Comparison of ENCODE assay signal across 19 cellular contexts in genomic region chr22:27022741-27023373, GRCh38.
"Had no signal": no experiment of that assay in that cellular context is flagged by ENCODE, and none has a peak within 500 bp of the region (broad histone marks: within the 10 kb centered on the region; RNA-seq: fewer than 3 reads in every experiment).

No MANE protein-coding gene starts in this region.

- H3K4me3 Mint-ChIP-seq: activated CD4-positive, alpha-beta memory T cell treated with anti-CD3 and anti-CD28 coated beads for 36 hours; activated naive CD8-positive, alpha-beta T cell treated with anti-CD3 and anti-CD28 coated beads for 36 hours; naive thymus-derived CD4-positive, alpha-beta T cell; stimulated activated memory B cell treated with anti-CD40 and anti-IgM and Interleukin-4, amounts not matched to agents 10 μg/mL and 1 μg/mL and 100 μg/mL, for 72 hours; T-helper 1 cell treated with Interleukin-12 subunit alpha and Interleukin-12 subunit beta and Interleukin-4 antibody, amounts not matched to agents 30 μg/mL and 1 μg/mL, for 36 hours had no signal

- H3K27ac ChIP-seq: foreskin keratinocyte, left ventricle myocardium inferior, parathyroid adenoma, stomach, vagina had no signal

- H3K4me1 Mint-ChIP-seq: activated naive CD8-positive, alpha-beta T cell treated with anti-CD3 and anti-CD28 coated beads for 36 hours; stimulated activated memory B cell treated with anti-CD40 and anti-IgM and Interleukin-4, amounts not matched to agents 10 μg/mL and 1 μg/mL and 100 μg/mL, for 72 hours had no signal

- H3K27ac Mint-ChIP-seq: activated CD4-positive, alpha-beta memory T cell treated with anti-CD3 and anti-CD28 coated beads for 36 hours; activated naive CD8-positive, alpha-beta T cell treated with anti-CD3 and anti-CD28 coated beads for 36 hours; naive thymus-derived CD4-positive, alpha-beta T cell; stimulated activated memory B cell treated with anti-CD40 and anti-IgM and Interleukin-4, amounts not matched to agents 10 μg/mL and 1 μg/mL and 100 μg/mL, for 72 hours; T-helper 1 cell treated with Interleukin-12 subunit alpha and Interleukin-12 subunit beta and Interleukin-4 antibody, amounts not matched to agents 30 μg/mL and 1 μg/mL, for 36 hours had no signal

- H3K36me3 Mint-ChIP-seq: activated CD4-positive, alpha-beta memory T cell treated with anti-CD3 and anti-CD28 coated beads for 36 hours; activated naive CD8-positive, alpha-beta T cell treated with anti-CD3 and anti-CD28 coated beads for 36 hours; naive thymus-derived CD4-positive, alpha-beta T cell; stimulated activated memory B cell treated with anti-CD40 and anti-IgM and Interleukin-4, amounts not matched to agents 10 μg/mL and 1 μg/mL and 100 μg/mL, for 72 hours had no signal

- H2AFZ ChIP-seq: parathyroid adenoma had no signal

- H3K4me3 ChIP-seq: left ventricle myocardium inferior, stomach, vagina had no signal

- DNase-seq: activated CD4-positive, alpha-beta memory T cell treated with anti-CD3 and anti-CD28 coated beads for 36 hours; activated CD4-positive, alpha-beta T cell treated with anti-CD3 and anti-CD28 coated beads for 48 hours; activated naive CD4-positive, alpha-beta T cell treated with Interleukin-2 at 50 U/mL for 16 hours; activated naive CD8-positive, alpha-beta T cell treated with anti-CD3 and anti-CD28 coated beads for 36 hours; activated T-cell treated with anti-CD3 and anti-CD28 coated beads, Interleukin-2, amount 50 U/mL, for 48 hours; erythroblast; left ventricle myocardium inferior; naive thymus-derived CD4-positive, alpha-beta T cell; small intestine; stimulated activated CD4-positive, alpha-beta T cell treated with anti-CD3 and anti-CD28 coated beads, Interleukin-2, amount 100 ng/mL, for 24 hours; stomach; T1000; trophoblast cell had no signal

- H3K4me1 ChIP-seq: foreskin keratinocyte, left ventricle myocardium inferior, parathyroid adenoma, stomach, vagina had no signal

- H3K36me3 ChIP-seq: left ventricle myocardium inferior, stomach, vagina had no signal

- H3K9me3 Mint-ChIP-seq: activated CD4-positive, alpha-beta memory T cell treated with anti-CD3 and anti-CD28 coated beads for 36 hours; activated naive CD8-positive, alpha-beta T cell treated with anti-CD3 and anti-CD28 coated beads for 36 hours; T-helper 1 cell treated with Interleukin-12 subunit alpha and Interleukin-12 subunit beta and Interleukin-4 antibody, amounts not matched to agents 30 μg/mL and 1 μg/mL, for 36 hours had no signal

- ATAC-seq: naive thymus-derived CD4-positive, alpha-beta T cell; sciatic nerve; stimulated activated memory B cell treated with anti-CD40 and anti-IgM and Interleukin-4, amounts not matched to agents 10 μg/mL and 1 μg/mL and 100 μg/mL, for 72 hours had no signal

- H3K9me3 ChIP-seq: left ventricle myocardium inferior, stomach, vagina had no signal

- H3K27me3 ChIP-seq: vagina had no signal
